ENCODE assay signal across 27 cellular contexts in the genomic region with DNA sequence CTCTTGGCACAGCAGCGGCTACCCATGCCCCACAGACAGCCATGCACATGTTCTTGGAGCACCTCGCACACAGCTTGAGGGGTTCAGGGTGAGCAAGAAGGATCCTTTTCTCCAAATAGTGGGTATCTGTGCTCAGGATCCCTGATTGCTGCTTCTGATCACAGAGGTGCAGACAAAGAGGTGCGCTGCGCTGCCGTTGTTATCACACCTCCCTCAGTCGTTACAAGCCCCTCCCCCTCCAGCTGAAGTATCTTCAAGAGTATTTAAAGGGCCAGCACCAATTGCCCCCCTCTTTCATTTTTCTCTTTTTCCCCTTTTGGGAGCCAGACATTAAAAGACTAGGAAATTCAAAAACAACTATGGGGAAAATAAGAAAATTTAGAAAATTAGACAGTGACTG.
"Had no signal": no experiment of that assay in that cellular context is flagged by ENCODE, and none has a peak within 500 bp of the region (broad histone marks: within the 10 kb centered on the region; RNA-seq: fewer than 3 reads in every experiment).

No MANE protein-coding gene starts in this region.

- H3K4me3 Mint-ChIP-seq: activated CD4-positive, alpha-beta memory T cell treated with anti-CD3 and anti-CD28 coated beads for 36 hours; activated CD4-positive, alpha-beta T cell treated with anti-CD3 and anti-CD28 coated beads, Interleukin-2, amount 10 ng/mL, durations not matched to agents 24 days and 14 days; activated naive CD8-positive, alpha-beta T cell; activated T-cell treated with anti-CD3 and anti-CD28 coated beads, Interleukin-2, amount 50 U/mL, for 4 hours; central memory CD8-positive, alpha-beta T cell; naive thymus-derived CD4-positive, alpha-beta T cell had no signal

- H3K27ac Mint-ChIP-seq: activated CD4-positive, alpha-beta memory T cell treated with anti-CD3 and anti-CD28 coated beads for 36 hours; activated CD4-positive, alpha-beta T cell treated with anti-CD3 and anti-CD28 coated beads, Interleukin-2, amount 10 ng/mL, durations not matched to agents 24 days and 14 days; activated naive CD8-positive, alpha-beta T cell; activated T-helper 2 cell treated with anti-CD3 and anti-CD28 coated beads, Interferon-gamma antibody, Interleukin-2, Interleukin-4, amounts not matched to agents 10 μg/mL and 5 μg/mL and 100 μg/mL, durations not matched to agents 14 hours and 24 hours and 36 hours had no signal

- DNase-seq: activated CD4-positive, alpha-beta memory T cell treated with anti-CD3 and anti-CD28 coated beads for 36 hours; activated CD4-positive, alpha-beta T cell treated with anti-CD3 and anti-CD28 coated beads, Interleukin-2, amount 10 ng/mL, durations not matched to agents 24 days and 14 days; activated CD8-positive, alpha-beta memory T cell treated with anti-CD3 and anti-CD28 coated beads, Interleukin-2, amount 50 U/mL, for 48 hours; activated T-cell treated with anti-CD3 and anti-CD28 coated beads, Interleukin-2, amount 50 U/mL, for 4 hours; anterior cingulate cortex; dermis blood vessel endothelial cell; effector CD4-positive, alpha-beta T cell; esophagus squamous epithelium; foreskin melanocyte; heart right ventricle; islet precursor cell; left ventricle myocardium inferior; mammary epithelial cell; midbrain; naive thymus-derived CD4-positive, alpha-beta T cell; nucleus accumbens; pancreas; stimulated activated CD4-positive, alpha-beta T cell treated with anti-CD3 and anti-CD28 coated beads, Interleukin-2, amount 100 ng/mL, for 48 hours; stimulated activated naive CD8-positive, alpha-beta T cell treated with anti-CD3 and anti-CD28 coated beads, Interleukin-15, Interleukin-2, amounts not matched to agents 100 U/mL and 50 U/mL, for 24 hours; testis; transverse colon had no signal

- H3K27me3 ChIP-seq: esophagus squamous epithelium, heart right ventricle, pancreas, right atrium auricular region, testis, transverse colon had no signal

- ATAC-seq: activated CD4-positive, CD25-positive, alpha-beta regulatory T cell treated with anti-CD3 and anti-CD28 coated beads, Interleukin-2, amount 50 U/mL, for 24 hours; activated T-cell treated with anti-CD3 and anti-CD28 coated beads, Interleukin-2, amount 50 U/mL, for 4 hours; heart right ventricle; naive thymus-derived CD4-positive, alpha-beta T cell; pancreas; stimulated activated naive CD8-positive, alpha-beta T cell treated with anti-CD3 and anti-CD28 coated beads, Interleukin-15, Interleukin-2, amounts not matched to agents 100 U/mL and 50 U/mL, for 24 hours had no signal

- H3K4me1 ChIP-seq: esophagus squamous epithelium, transverse colon had no signal

- H3K9me3 Mint-ChIP-seq: activated CD4-positive, alpha-beta memory T cell treated with anti-CD3 and anti-CD28 coated beads for 36 hours; activated CD4-positive, alpha-beta T cell treated with anti-CD3 and anti-CD28 coated beads, Interleukin-2, amount 10 ng/mL, durations not matched to agents 24 days and 14 days; activated T-cell treated with anti-CD3 and anti-CD28 coated beads, Interleukin-2, amount 50 U/mL, for 4 hours; activated T-helper 2 cell treated with anti-CD3 and anti-CD28 coated beads, Interferon-gamma antibody, Interleukin-2, Interleukin-4, amounts not matched to agents 10 μg/mL and 5 μg/mL and 100 μg/mL, durations not matched to agents 14 hours and 24 hours and 36 hours; central memory CD8-positive, alpha-beta T cell; naive thymus-derived CD4-positive, alpha-beta T cell had no signal

- H3K9me3 ChIP-seq: esophagus squamous epithelium, heart right ventricle, left ventricle myocardium inferior, pancreas, right atrium auricular region, testis, transverse colon had no signal

- H3K27ac ChIP-seq: epithelial cell of prostate, esophagus squamous epithelium, heart right ventricle, left ventricle myocardium inferior, pancreas, right atrium auricular region, testis, transverse colon had no signal

- H3K27me3 Mint-ChIP-seq: activated CD4-positive, alpha-beta memory T cell treated with anti-CD3 and anti-CD28 coated beads for 36 hours; activated CD4-positive, alpha-beta T cell treated with anti-CD3 and anti-CD28 coated beads, Interleukin-2, amount 10 ng/mL, durations not matched to agents 24 days and 14 days; activated naive CD8-positive, alpha-beta T cell; central memory CD8-positive, alpha-beta T cell; naive thymus-derived CD4-positive, alpha-beta T cell had no signal

- H3K4me3 ChIP-seq: esophagus squamous epithelium, heart right ventricle, left ventricle myocardium inferior, pancreas, right atrium auricular region, testis, transverse colon had no signal
